ENCODE assay signal across 8 cellular contexts in genomic region chr12:113174461-113175384, GRCh38. TPM values are rescaled to one million over a fixed set of nuclear protein-coding genes. Genes with fewer than 3 reads are reported as not detected.
A peak's percentile ranks its signal among the peaks of the same experiment; 100 is the strongest.
DNase-seq lines count a peak whose midpoint lies in the region; ATAC-seq and TF ChIP-seq lines count a peak whose summit lies in the region.

No MANE protein-coding gene starts in this region.

- ATAC-seq in HG03045 (IDR thresholded peaks at IDR 0.05; ENCODE audit: unreplicated experiment), result no peak

- DNase-seq in A673 (ENCODE audit: low spot score), result peak; percentile 71
- DNase-seq in GM12864 (ENCODE audit: low read depth), result no peak
- peak; percentile 88 for DNase-seq in NAMALWA (ENCODE audit: low spot score)
- DNase-seq in activated CD4-positive, alpha-beta T cell treated with anti-CD3 and anti-CD28 coated beads, Interleukin-2, amount 10 ng/mL, durations not matched to agents 24 days and 14 days, result peak; percentile 93
- DNase-seq in coronary artery (ENCODE audit: low spot score), result no peak
- peak; percentile 74 to 75 for DNase-seq in lung microvascular endothelial cell (ENCODE audit: low read depth in 2 of 2)
- peak; percentile 45 to 46 for DNase-seq in stimulated activated CD8-positive, alpha-beta memory T cell treated with anti-CD3 and anti-CD28 coated beads, Interleukin-15, amount 100 ng/mL, for 4 hours (ENCODE audit: low read depth in 2 of 2)

- no peak overlapping the region for H3K4me3 Mint-ChIP-seq in activated CD4-positive, alpha-beta T cell treated with anti-CD3 and anti-CD28 coated beads, Interleukin-2, amount 10 ng/mL, durations not matched to agents 24 days and 14 days

- no peaks in the 10 kb centered on the region for H3K27me3 Mint-ChIP-seq in activated CD4-positive, alpha-beta T cell treated with anti-CD3 and anti-CD28 coated beads, Interleukin-2, amount 10 ng/mL, durations not matched to agents 24 days and 14 days

- intact Hi-C loops in A673 (cut with micrococcal nuclease; ENCODE audit: unreplicated experiment), result loop anchor here (1.0 kb wide), 1 partner anchor 126 kb away; no protein-coding TSS in a partner anchor
- intact Hi-C loops in activated CD4-positive, alpha-beta T cell treated with anti-CD3 and anti-CD28 coated beads, Interleukin-2, amount 10 ng/mL, durations not matched to agents 24 days and 14 days (cut with micrococcal nuclease), result loop anchor here (1.0 kb wide), 1 partner anchor 126 kb away; no protein-coding TSS in a partner anchor

- no peaks in the 10 kb centered on the region for H3K4me1 ChIP-seq in A673 (ENCODE audit: insufficient read depth, low read length, poor library complexity, severe bottlenecking)

- TF ChIP-seq CTCF in A673 (conservative IDR thresholded peaks at IDR 0.05; ENCODE audit: low read depth, low read length) (peak; percentile 97), GM12864 (IDR thresholded peaks at IDR 0.05; ENCODE audit: low read depth, low read length, missing control alignments) (peak; percentile 99), coronary artery (IDR thresholded peaks at IDR 0.05) (peak; percentile 98)

- no peak overlapping the region for H3K4me3 ChIP-seq in A673 (ENCODE audit: low read depth, low read length, poor library complexity, severe bottlenecking)
- H3K4me3 ChIP-seq in GM12864 (ENCODE audit: low read depth, low read length), result no peak overlapping the region
- H3K4me3 ChIP-seq in coronary artery, result no peak overlapping the region

- no peaks in the 10 kb centered on the region for H3K9me3 Mint-ChIP-seq in activated CD4-positive, alpha-beta T cell treated with anti-CD3 and anti-CD28 coated beads, Interleukin-2, amount 10 ng/mL, durations not matched to agents 24 days and 14 days

- H3K27me3 ChIP-seq in A673 (replicated peaks; ENCODE audit: insufficient read depth, low read depth, low read length, poor library complexity), result no peaks in the 10 kb centered on the region

- peaks cover 80% of the 10 kb centered on the region for H3K36me3 Mint-ChIP-seq in activated CD4-positive, alpha-beta T cell treated with anti-CD3 and anti-CD28 coated beads, Interleukin-2, amount 10 ng/mL, durations not matched to agents 24 days and 14 days (ENCODE audit: low read depth)

- H3K36me3 ChIP-seq in A673 (ENCODE audit: insufficient read depth, low read length, poor library complexity, severe bottlenecking), result peaks cover 84% of the 10 kb centered on the region

- POLR2A ChIA-PET in A673 (lab: Charles Lee; ENCODE audit: low non-redundant PET), result interaction anchor here (0.6 kb wide), 1 partner anchor 771 kb away, joined by 4 read pairs; no protein-coding TSS in a partner anchor

- no peak overlapping the region for H3K27ac ChIP-seq in A673 (ENCODE audit: low read depth, low read length, poor library complexity, severe bottlenecking)
- H3K27ac ChIP-seq in coronary artery, result no peak overlapping the region

- CTCF ChIA-PET in A673 (lab: Charles Lee), result interaction anchor here (0.6 to 1.9 kb wide), 5 partner anchors 13 to 182 kb away, joined by 3 to 11 read pairs (median 6); no protein-coding TSS in a partner anchor

- no peak overlapping the region for H3K27ac Mint-ChIP-seq in activated CD4-positive, alpha-beta T cell treated with anti-CD3 and anti-CD28 coated beads, Interleukin-2, amount 10 ng/mL, durations not matched to agents 24 days and 14 days

- no peaks in the 10 kb centered on the region for H3K9me3 ChIP-seq in A673 (ENCODE audit: low read depth, low read length, poor library complexity, severe bottlenecking)

- peaks cover 2% of the 10 kb centered on the region for H3K4me1 Mint-ChIP-seq in activated CD4-positive, alpha-beta T cell treated with anti-CD3 and anti-CD28 coated beads, Interleukin-2, amount 10 ng/mL, durations not matched to agents 24 days and 14 days

- BruUV-seq in A673 (replicated peaks; lab: Mats Ljungman, UMichigan), result no TSS peak

RNA-seq across cellular contexts. Expression of gene DDX54, which starts 10.6 kb away (rescaled TPM):
- 98.8 and 116 TPM in 2 replicates for total RNA-seq in A673 (2021)
- total RNA-seq in activated CD4-positive, alpha-beta T cell treated with anti-CD3 and anti-CD28 coated beads, Interleukin-2, amount 10 ng/mL, durations not matched to agents 24 days and 14 days, result 122 and 127 TPM in 2 replicates
- total RNA-seq in lung microvascular endothelial cell, result 30.2 and 31.4 TPM in 2 replicates

RNA-seq across cellular contexts. Expression of gene RITA1, which starts 10.8 kb away (rescaled TPM):
- total RNA-seq in A673 (2021), result 22.3 and 25.3 TPM in 2 replicates
- total RNA-seq in activated CD4-positive, alpha-beta T cell treated with anti-CD3 and anti-CD28 coated beads, Interleukin-2, amount 10 ng/mL, durations not matched to agents 24 days and 14 days, result 25.5 and 25.8 TPM in 2 replicates
- total RNA-seq in lung microvascular endothelial cell, result 13.1 and 15.9 TPM in 2 replicates

RNA-seq across cellular contexts. Expression of gene CFAP73, which starts 25.2 kb away (rescaled TPM):
- total RNA-seq in A673 (2021) (not detected in 2 replicates), lung microvascular endothelial cell (not detected in 2 replicates)
- total RNA-seq in activated CD4-positive, alpha-beta T cell treated with anti-CD3 and anti-CD28 coated beads, Interleukin-2, amount 10 ng/mL, durations not matched to agents 24 days and 14 days, result not detected in 2 replicates

RNA-seq across cellular contexts. Expression of gene RASAL1, which starts 39.2 kb away (rescaled TPM):
- total RNA-seq in A673 (2021), result 0.32 TPM in 1 of 2 replicates, not detected in the other
- total RNA-seq in activated CD4-positive, alpha-beta T cell treated with anti-CD3 and anti-CD28 coated beads, Interleukin-2, amount 10 ng/mL, durations not matched to agents 24 days and 14 days, result 0.52 and 1.1 TPM in 2 replicates
- not detected in 2 replicates for total RNA-seq in lung microvascular endothelial cell

RNA-seq across cellular contexts. Expression of gene TPCN1, which starts 46.5 kb away (rescaled TPM):
- 18.8 and 25.8 TPM in 2 replicates for total RNA-seq in A673 (2021)
- total RNA-seq in activated CD4-positive, alpha-beta T cell treated with anti-CD3 and anti-CD28 coated beads, Interleukin-2, amount 10 ng/mL, durations not matched to agents 24 days and 14 days, result 31.0 and 33.7 TPM in 2 replicates
- 3.8 and 4.6 TPM in 2 replicates for total RNA-seq in lung microvascular endothelial cell

Comparison
In these comparisons a context has a peak if more than half of its experiments do, and no peak if none do; other contexts are left out.
1. DNase-seq: peak in A673 (single experiment), NAMALWA (single experiment), activated CD4-positive, alpha-beta T cell treated with anti-CD3 and anti-CD28 coated beads, Interleukin-2, amount 10 ng/mL, durations not matched to agents 24 days and 14 days (single experiment), lung microvascular endothelial cell (2 of 2) and stimulated activated CD8-positive, alpha-beta memory T cell treated with anti-CD3 and anti-CD28 coated beads, Interleukin-15, amount 100 ng/mL, for 4 hours (2 of 2); none in GM12864 (single experiment) and coronary artery (single experiment).
2. Peak in every context shown above with its lines, with median percentiles within 50 percentile points of each other: CTCF ChIP-seq.